ENCODE assay signal across 8 cellular contexts in the genomic region with DNA sequence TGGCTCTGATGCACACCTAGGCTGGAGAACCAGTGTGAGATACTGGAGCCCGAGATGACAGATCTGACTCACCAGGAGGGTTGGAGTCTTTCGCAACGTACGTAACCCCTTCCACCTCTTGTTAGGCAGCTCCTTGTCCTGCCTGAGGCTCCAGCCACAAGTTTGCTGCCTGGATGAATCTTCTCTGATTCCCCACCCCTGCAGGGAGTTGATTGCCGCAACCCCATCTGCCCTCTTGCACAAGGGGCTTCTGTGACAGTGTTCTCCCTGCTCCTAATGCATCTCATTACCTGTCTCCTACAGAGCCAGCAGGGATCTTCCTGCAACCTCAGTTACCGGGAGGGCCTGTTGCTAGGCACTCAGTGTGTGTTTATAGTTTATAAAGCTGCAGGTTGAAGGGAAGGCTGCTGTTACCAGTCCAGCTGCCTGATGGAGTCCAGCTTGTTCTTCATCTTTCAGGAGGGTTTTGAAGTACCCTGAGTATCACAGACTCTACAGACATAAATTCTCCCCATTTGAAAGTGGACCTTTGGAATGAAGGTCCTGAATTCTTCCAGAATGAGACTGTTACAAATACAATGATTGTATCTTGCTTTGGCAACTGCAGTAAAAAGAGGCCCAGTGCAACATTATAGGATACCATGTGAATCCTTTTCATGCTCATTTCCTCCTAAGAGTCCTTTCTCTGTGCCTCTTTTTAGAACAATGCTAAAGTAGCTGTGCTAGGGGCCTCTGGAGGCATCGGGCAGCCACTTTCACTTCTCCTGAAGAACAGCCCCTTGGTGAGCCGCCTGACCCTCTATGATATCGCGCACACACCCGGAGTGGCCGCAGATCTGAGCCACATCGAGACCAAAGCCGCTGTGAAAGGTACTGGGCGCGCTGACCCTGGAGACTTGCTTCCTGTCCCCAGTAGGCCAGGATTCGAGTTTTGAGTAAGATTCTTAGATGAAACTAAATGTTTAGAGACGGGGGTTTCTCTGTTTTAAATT. TPM values are rescaled to one million over a fixed set of nuclear protein-coding genes. Genes with fewer than 3 reads are reported as not detected.
DNase-seq lines count a peak whose midpoint lies in the region.

No MANE protein-coding gene starts in this region.

- peak overlapping the region in 1 of 2 donors; percentile 15 for H3K4me3 ChIP-seq in stomach smooth muscle (ENCODE audit: low read length in 2 of 2)

- H3K36me3 ChIP-seq in stomach smooth muscle (ENCODE audit: control insufficient read depth in 2 of 2, insufficient read depth in 2 of 2, low read length in 2 of 2): peaks cover 31 to 33% of the 10 kb centered on the region in 2 donors

- DNase-seq in NK-92 treated with Interleukin-12 subunit alpha and Interleukin-12 subunit beta, amount 100 ng/mL, for 24 hours (lab: John Stamatoyannopoulos, UW): peak; percentile 64
- DNase-seq in NK-92 (lab: John Stamatoyannopoulos, UW; ENCODE audit: unreplicated experiment) (no peak), SKM-1 (lab: John Stamatoyannopoulos, UW; ENCODE audit: unreplicated experiment) (peak; percentile 30), glomerular visceral epithelial cell (ENCODE audit: extremely low spot score) (peak; percentile 60), SK-N-DZ (ENCODE audit: low spot score) (no peak), activated gamma-delta T cell (lab: John Stamatoyannopoulos, UW) (no peak)
- DNase-seq in activated CD4-positive, alpha-beta T cell treated with anti-CD3 and anti-CD28 coated beads, Interleukin-2, amount 50 U/mL, for 1 hour: no peak

- no peaks in the 10 kb centered on the region for H3K27me3 ChIP-seq in stomach smooth muscle (ENCODE audit: control insufficient read depth in 1 of 2, insufficient read depth in 2 of 2, low read length in 2 of 2)

- no peaks in the 10 kb centered on the region for H3K9me3 ChIP-seq in stomach smooth muscle (ENCODE audit: control insufficient read depth in 2 of 2, low read length in 2 of 2)

- H3K27ac ChIP-seq in stomach smooth muscle (ENCODE audit: low read length): peak overlapping the region; percentile 6

- peak overlapping the region in 1 of 2 donors; percentile 42 for H3K9ac ChIP-seq in stomach smooth muscle (ENCODE audit: low read length in 2 of 2)

- H3K4me1 ChIP-seq in stomach smooth muscle (ENCODE audit: control insufficient read depth, insufficient read depth, low read length): peaks cover 26% of the 10 kb centered on the region

RNA-seq across cellular contexts. Expression of a gene that starts 6.5 kb away (rescaled TPM):
- polyA plus RNA-seq in SK-N-DZ (2014; cell fraction: cytosol; rRNA removed): 87.2 and 104 TPM in 2 replicates
- 57.5 and 74.9 TPM in 2 replicates for polyA plus RNA-seq in SK-N-DZ (2014; cell fraction: nucleus; rRNA removed)

RNA-seq across cellular contexts. Expression of a gene that starts 6.6 kb away (rescaled TPM):
- polyA plus RNA-seq in SK-N-DZ (2014; cell fraction: cytosol; rRNA removed): 51.9 and 55.1 TPM in 2 replicates
- polyA plus RNA-seq in SK-N-DZ (2014; cell fraction: nucleus; rRNA removed): 29.8 and 30.9 TPM in 2 replicates

Comparison
In these comparisons a context has a peak if more than half of its experiments do, and no peak if none do; other contexts are left out.
1. DNase-seq: peak in NK-92 treated with Interleukin-12 subunit alpha and Interleukin-12 subunit beta, amount 100 ng/mL, for 24 hours (single experiment), SKM-1 (single experiment) and glomerular visceral epithelial cell (single experiment); none in NK-92 (single experiment), activated CD4-positive, alpha-beta T cell treated with anti-CD3 and anti-CD28 coated beads, Interleukin-2, amount 50 U/mL, for 1 hour (single experiment), SK-N-DZ (single experiment) and activated gamma-delta T cell (single experiment).